12 cellular contexts compared by ENCODE assay signal in the genomic region with DNA sequence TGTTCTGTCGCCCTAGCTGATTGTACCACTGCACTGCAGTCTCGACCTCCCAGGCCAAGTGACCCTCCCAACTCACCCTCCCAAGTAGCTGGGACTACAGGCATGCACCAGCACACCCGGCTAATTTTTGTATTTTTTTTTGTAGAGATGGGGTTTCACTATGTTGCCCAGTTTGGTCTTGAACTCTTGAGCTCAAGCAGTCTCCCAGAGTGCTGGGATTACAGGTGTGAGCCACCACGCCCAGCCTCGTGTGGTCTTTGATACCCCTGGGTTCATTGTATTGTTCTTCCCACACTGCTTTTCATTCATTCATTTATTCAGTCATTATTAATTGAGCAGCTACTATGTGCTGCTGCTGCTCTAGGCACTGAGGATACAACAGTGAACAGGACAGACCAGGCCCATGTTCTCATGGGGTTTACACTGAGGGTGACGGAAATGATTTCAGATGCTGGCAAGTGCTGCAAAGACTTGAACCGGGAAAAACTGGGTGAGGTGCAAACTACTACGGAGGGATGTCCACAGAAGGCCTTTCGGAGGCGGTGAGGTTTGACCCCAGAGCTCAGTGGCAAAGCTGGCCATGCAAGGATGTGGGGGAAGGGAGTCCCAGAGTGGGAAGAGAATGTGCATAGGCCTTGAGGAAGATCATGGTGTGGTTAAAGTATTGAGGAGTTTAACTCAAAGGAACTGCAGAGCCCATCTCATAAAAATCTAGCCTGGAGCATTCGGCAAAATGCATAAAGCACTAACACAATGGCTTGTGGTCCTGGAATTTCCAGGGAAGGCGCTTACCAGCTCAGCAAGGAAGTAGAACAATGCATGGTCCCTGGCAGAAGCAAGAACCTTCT. TPM values are rescaled to one million over a fixed set of nuclear protein-coding genes. Genes with fewer than 3 reads are reported as not detected.
A peak's percentile ranks its signal among the peaks of the same experiment; 100 is the strongest.
DNase-seq lines count a peak whose midpoint lies in the region; ATAC-seq and TF ChIP-seq lines count a peak whose summit lies in the region.
"Had no signal": no experiment of that assay in that cellular context is flagged by ENCODE, and none has a peak within 500 bp of the region (broad histone marks: within the 10 kb centered on the region; RNA-seq: fewer than 3 reads in every experiment).

No MANE protein-coding gene starts in this region.

- no peaks in the 10 kb centered on the region; the same call in 1 of the 2 replicates for H3K4me1 ChIP-seq in Karpas-422 (ENCODE audit: low read length)

- DNase-seq in activated T-cell treated with anti-CD3 and anti-CD28 coated beads, Interleukin-2, amount 50 U/mL, for 24 hours = no peak
- DNase-seq in activated T-cell treated with anti-CD3 and anti-CD28 coated beads, Interleukin-2, amount 50 U/mL, for 1 hour = no peak
- DNase-seq in endothelial cell (ENCODE audit: low spot score) = no peak
- peak in 1 of 2 donors; percentile 58 for DNase-seq in stimulated activated effector memory CD8-positive, alpha-beta T cell treated with anti-CD3 and anti-CD28 coated beads, Interleukin-12 subunit alpha, Interleukin-12 subunit beta, amount 100 ng/mL, for 72 hours (ENCODE audit: low spot score in 2 of 2)
- no peak for DNase-seq in mesothelial cell of epicardium (ENCODE audit: low spot score in 2 of 2, unreplicated experiment in 2 of 2)
- DNase-seq in NCI-H69 (lab: John Stamatoyannopoulos, UW) = no peak
- no peak for DNase-seq in Karpas-422
- DNase-seq: glutamatergic neuron, NCI-H446, SK-N-SH had no signal

- TF ChIP-seq CTCF in endothelial cell (IDR thresholded peaks at IDR 0.05; ENCODE audit: unreplicated experiment) (no peak), mesothelial cell of epicardium (IDR thresholded peaks at IDR 0.05; ENCODE audit: unreplicated experiment) (no peak)

- peaks cover 13% of the 10 kb centered on the region for H3K9me3 Mint-ChIP-seq in activated T-cell treated with anti-CD3 and anti-CD28 coated beads, Interleukin-2, amount 50 U/mL, for 24 hours
- H3K9me3 Mint-ChIP-seq in T-helper 1 cell treated with Interleukin-12 subunit alpha and Interleukin-12 subunit beta and Interleukin-4 antibody, amounts not matched to agents 30 μg/mL and 1 μg/mL, for 36 hours = peaks cover 24% of the 10 kb centered on the region
- no peaks in the 10 kb centered on the region for H3K9me3 Mint-ChIP-seq in endothelial cell (ENCODE audit: unreplicated experiment)
- H3K9me3 Mint-ChIP-seq in stimulated activated effector memory CD8-positive, alpha-beta T cell treated with anti-CD3 and anti-CD28 coated beads, Interleukin-12 subunit alpha, Interleukin-12 subunit beta, amount 100 ng/mL, for 72 hours = peaks cover 6% of the 10 kb centered on the region
- H3K9me3 Mint-ChIP-seq in mesothelial cell of epicardium = peaks cover 12% of the 10 kb centered on the region

- peak overlapping the region; percentile 76 for H3K4me3 Mint-ChIP-seq in activated T-cell treated with anti-CD3 and anti-CD28 coated beads, Interleukin-2, amount 50 U/mL, for 24 hours
- peak overlapping the region; percentile 65 for H3K4me3 Mint-ChIP-seq in T-helper 1 cell treated with Interleukin-12 subunit alpha and Interleukin-12 subunit beta and Interleukin-4 antibody, amounts not matched to agents 30 μg/mL and 1 μg/mL, for 36 hours
- H3K4me3 Mint-ChIP-seq in endothelial cell (ENCODE audit: unreplicated experiment) (no peak overlapping the region), mesothelial cell of epicardium (no peak overlapping the region)
- peak overlapping the region; percentile 72 for H3K4me3 Mint-ChIP-seq in stimulated activated effector memory CD8-positive, alpha-beta T cell treated with anti-CD3 and anti-CD28 coated beads, Interleukin-12 subunit alpha, Interleukin-12 subunit beta, amount 100 ng/mL, for 72 hours

- H3K4me1 Mint-ChIP-seq in activated T-cell treated with anti-CD3 and anti-CD28 coated beads, Interleukin-2, amount 50 U/mL, for 24 hours (ENCODE audit: low read depth) = peaks cover 85% of the 10 kb centered on the region
- peaks cover 66% of the 10 kb centered on the region for H3K4me1 Mint-ChIP-seq in T-helper 1 cell treated with Interleukin-12 subunit alpha and Interleukin-12 subunit beta and Interleukin-4 antibody, amounts not matched to agents 30 μg/mL and 1 μg/mL, for 36 hours (ENCODE audit: low read depth)
- H3K4me1 Mint-ChIP-seq in endothelial cell (ENCODE audit: unreplicated experiment) (peaks cover 14% of the 10 kb centered on the region), mesothelial cell of epicardium (peaks cover 1% of the 10 kb centered on the region)
- H3K4me1 Mint-ChIP-seq in stimulated activated effector memory CD8-positive, alpha-beta T cell treated with anti-CD3 and anti-CD28 coated beads, Interleukin-12 subunit alpha, Interleukin-12 subunit beta, amount 100 ng/mL, for 72 hours = peaks cover 81% of the 10 kb centered on the region

- H3K27ac Mint-ChIP-seq in activated T-cell treated with anti-CD3 and anti-CD28 coated beads, Interleukin-2, amount 50 U/mL, for 24 hours = peak overlapping the region; percentile 98
- H3K27ac Mint-ChIP-seq in T-helper 1 cell treated with Interleukin-12 subunit alpha and Interleukin-12 subunit beta and Interleukin-4 antibody, amounts not matched to agents 30 μg/mL and 1 μg/mL, for 36 hours = peak overlapping the region; percentile 100
- peak overlapping the region; percentile 13 for H3K27ac Mint-ChIP-seq in endothelial cell (ENCODE audit: unreplicated experiment)
- H3K27ac Mint-ChIP-seq in stimulated activated effector memory CD8-positive, alpha-beta T cell treated with anti-CD3 and anti-CD28 coated beads, Interleukin-12 subunit alpha, Interleukin-12 subunit beta, amount 100 ng/mL, for 72 hours = peak overlapping the region; percentile 93
- H3K27ac Mint-ChIP-seq in mesothelial cell of epicardium = no peak overlapping the region

- no peaks in the 10 kb centered on the region for H3K9me2 ChIP-seq in Karpas-422 (replicated peaks; ENCODE audit: insufficient read depth, low read length)
- H3K9me2 ChIP-seq: SK-N-SH had no signal

- H3K4me3 ChIP-seq in Karpas-422 (ENCODE audit: low read length) = no peak overlapping the region
- H3K4me3 ChIP-seq: A549 had no signal

- no peaks in the 10 kb centered on the region for H3K27me3 Mint-ChIP-seq in activated T-cell treated with anti-CD3 and anti-CD28 coated beads, Interleukin-2, amount 50 U/mL, for 24 hours
- H3K27me3 Mint-ChIP-seq in T-helper 1 cell treated with Interleukin-12 subunit alpha and Interleukin-12 subunit beta and Interleukin-4 antibody, amounts not matched to agents 30 μg/mL and 1 μg/mL, for 36 hours (ENCODE audit: low read depth) = no peaks in the 10 kb centered on the region
- H3K27me3 Mint-ChIP-seq in endothelial cell (ENCODE audit: unreplicated experiment) (peaks cover 2% of the 10 kb centered on the region), mesothelial cell of epicardium (ENCODE audit: low read depth) (no peaks in the 10 kb centered on the region)

- no peak overlapping the region for H3K4me2 ChIP-seq in Karpas-422 (ENCODE audit: low read depth, low read length, poor library complexity, severe bottlenecking)
- H3K4me2 ChIP-seq: SK-N-SH had no signal

- peaks cover 65% of the 10 kb centered on the region for H3K36me3 Mint-ChIP-seq in activated T-cell treated with anti-CD3 and anti-CD28 coated beads, Interleukin-2, amount 50 U/mL, for 24 hours (ENCODE audit: low read depth)
- peaks cover 47% of the 10 kb centered on the region for H3K36me3 Mint-ChIP-seq in T-helper 1 cell treated with Interleukin-12 subunit alpha and Interleukin-12 subunit beta and Interleukin-4 antibody, amounts not matched to agents 30 μg/mL and 1 μg/mL, for 36 hours (ENCODE audit: low read depth)
- H3K36me3 Mint-ChIP-seq in endothelial cell (ENCODE audit: low read depth, unreplicated experiment) (peaks cover 11% of the 10 kb centered on the region), mesothelial cell of epicardium (peaks cover 13% of the 10 kb centered on the region)
- H3K36me3 Mint-ChIP-seq in stimulated activated effector memory CD8-positive, alpha-beta T cell treated with anti-CD3 and anti-CD28 coated beads, Interleukin-12 subunit alpha, Interleukin-12 subunit beta, amount 100 ng/mL, for 72 hours = peaks cover 57% of the 10 kb centered on the region

- peaks cover 23% of the 10 kb centered on the region for H3K36me3 ChIP-seq in Karpas-422 (ENCODE audit: insufficient read depth, low read length)

- no peak overlapping the region for H2AFZ ChIP-seq in Karpas-422 (ENCODE audit: low read length)

- no peak overlapping the region for H3K9ac ChIP-seq in Karpas-422 (ENCODE audit: low read length)
- H3K9ac ChIP-seq: SK-N-SH had no signal

- H4K20me1 ChIP-seq in Karpas-422 (ENCODE audit: insufficient read depth, low read depth, low read length) = 0 out of 2 replicates have a peak, but pooled peaks cover 5% of the 10 kb centered on the region

- no peak overlapping the region for H3K27ac ChIP-seq in Karpas-422 (ENCODE audit: low read length)

- no peaks in the 10 kb centered on the region for H3K27me3 ChIP-seq in Karpas-422 (ENCODE audit: low read length)

- no peak for ATAC-seq in stimulated activated effector memory CD8-positive, alpha-beta T cell treated with anti-CD3 and anti-CD28 coated beads, Interleukin-12 subunit alpha, Interleukin-12 subunit beta, amount 100 ng/mL, for 72 hours
- ATAC-seq: A549 had no signal

- H3K9me3 ChIP-seq in Karpas-422 (ENCODE audit: low read length) = peaks cover 10% of the 10 kb centered on the region
- H3K9me3 ChIP-seq: SK-N-SH had no signal

- peaks cover 99% of the 10 kb centered on the region for H3K79me2 ChIP-seq in Karpas-422 (ENCODE audit: low read length)

RNA-seq across cellular contexts. Expression of gene ABCC1, which starts 10.9 kb away (rescaled TPM):
- total RNA-seq in endothelial cell (ENCODE audit: unreplicated experiment) = 21.8 TPM
- 65.2 to 69.4 TPM (median 66.9 TPM) in 3 replicates for total RNA-seq in mesothelial cell of epicardium
- 23.6 and 28.3 TPM in 2 replicates for total RNA-seq in Karpas-422 (2014; rRNA removed; shearing (Covaris generic); ENCODE audit: low replicate concordance)

Comparison
In these comparisons a context has a peak if more than half of its experiments do, and no peak if none do; other contexts are left out.
1. H3K4me3 Mint-ChIP-seq: peak in activated T-cell treated with anti-CD3 and anti-CD28 coated beads, Interleukin-2, amount 50 U/mL, for 24 hours (single experiment), T-helper 1 cell treated with Interleukin-12 subunit alpha and Interleukin-12 subunit beta and Interleukin-4 antibody, amounts not matched to agents 30 μg/mL and 1 μg/mL, for 36 hours (single experiment) and stimulated activated effector memory CD8-positive, alpha-beta T cell treated with anti-CD3 and anti-CD28 coated beads, Interleukin-12 subunit alpha, Interleukin-12 subunit beta, amount 100 ng/mL, for 72 hours (single experiment); none in endothelial cell (single experiment) and mesothelial cell of epicardium (single experiment).